ENCODE assay signal across 8 cellular contexts in genomic region chr17:75666959-75667790, GRCh38. TPM values are rescaled to one million over a fixed set of nuclear protein-coding genes. Genes with fewer than 3 reads are reported as not detected.
DNase-seq lines count a peak whose midpoint lies in the region; FAIRE-seq and TF ChIP-seq lines count a peak whose summit lies in the region.

Gene RECQL5, minus strand, starts transcription at chr17:75667154. Its CDS starts 597 bp downstream, at chr17:75666557.
Gene SAP30BP, plus strand, starts transcription at chr17:75667338. Its CDS starts 35 bp downstream, at chr17:75667373.

- H3K27me3 ChIP-seq in SJSA1 (replicated peaks) (no peaks in the 10 kb centered on the region), stomach smooth muscle (ENCODE audit: control insufficient read depth in 1 of 2, insufficient read depth in 2 of 2, low read length in 2 of 2) (no peaks in the 10 kb centered on the region)

- H3K4me1 Mint-ChIP-seq in neural crest cell, result peaks cover 25% of the 10 kb centered on the region

- H3K4me3 Mint-ChIP-seq in neural crest cell, result peak within 1 kb of the TSS; percentile 56

- H3K4me1 ChIP-seq in HEK293 (ENCODE audit: control insufficient read depth, insufficient read depth, low read length) (peaks cover 10% of the 10 kb centered on the region; the same call in 1 of the 2 replicates), SJSA1 (replicated peaks) (peaks cover 15% of the 10 kb centered on the region), stomach smooth muscle (ENCODE audit: control insufficient read depth, insufficient read depth, low read length) (peaks cover 21% of the 10 kb centered on the region)

- FAIRE-seq in G401.6 (lab: Jason Lieb, UNC), result peak; percentile 97

- peaks cover 49 to 65% of the 10 kb centered on the region in 2 experiments for H3K36me3 ChIP-seq in HEK293 (ENCODE audit: control insufficient read depth in 2 of 2, insufficient read depth in 1 of 2, low read length in 2 of 2)
- H3K36me3 ChIP-seq in SJSA1, result peaks cover 59% of the 10 kb centered on the region
- peaks cover 27 to 32% of the 10 kb centered on the region in 2 donors for H3K36me3 ChIP-seq in stomach smooth muscle (ENCODE audit: control insufficient read depth in 2 of 2, insufficient read depth in 2 of 2, low read length in 2 of 2)

- H3K9me3 ChIP-seq in HEK293 (ENCODE audit: control insufficient read depth, insufficient read depth, low read depth, low read length) (no peaks in the 10 kb centered on the region), SJSA1 (replicated peaks) (no peaks in the 10 kb centered on the region), stomach smooth muscle (ENCODE audit: control insufficient read depth in 2 of 2, low read length in 2 of 2) (no peaks in the 10 kb centered on the region)

- H3K4me3 ChIP-seq in HEK293 (ENCODE audit: low read depth, low read length), result peak within 1 kb of the TSS; percentile 95
- peak within 1 kb of the TSS; percentile 68 for H3K4me3 ChIP-seq in SJSA1
- peak within 1 kb of the TSS; percentile 86 to 93 for H3K4me3 ChIP-seq in foreskin fibroblast (ENCODE audit: low read depth in 1 of 2, low read length in 2 of 2)
- H3K4me3 ChIP-seq in stomach smooth muscle (ENCODE audit: low read length in 2 of 2), result peak within 1 kb of the TSS; percentile 98 to 100

- no peaks in the 10 kb centered on the region for H3K9me3 Mint-ChIP-seq in neural crest cell

- H3K27me3 Mint-ChIP-seq in neural crest cell (ENCODE audit: low read depth), result no peaks in the 10 kb centered on the region

- TF ChIP-seq CTCF in HEK293 (tag by site-specific recombination; IDR thresholded peaks at IDR 0.05) (no peak), foreskin fibroblast (IDR thresholded peaks at IDR 0.05; ENCODE audit: low read depth, low read length) (no peak), neural crest cell (conservative IDR thresholded peaks at IDR 0.05) (no peak)

- H3K36me3 Mint-ChIP-seq in neural crest cell (ENCODE audit: low read depth), result peaks cover 7% of the 10 kb centered on the region

- DNase-seq in MV-4-11 (lab: John Stamatoyannopoulos, UW) (peak; percentile 97), SJSA1 (ENCODE audit: low read depth in 1 of 2, low spot score in 2 of 2) (peak; percentile 97 to 100), foreskin fibroblast (peak; percentile 98 to 99), neural crest cell (ENCODE audit: low read depth, low spot score) (peak; percentile 96)
- DNase-seq in activated gamma-delta T cell treated with anti-CD3 and anti-CD28 coated beads, Interleukin-2, amount 50 U/mL, for 16 hours (ENCODE audit: low read depth), result peak; percentile 98

- POLR2A ChIA-PET in HEK293 (lab: Yijun Ruan, JAX), result interaction anchor here (0.5 to 3.3 kb wide), 10 partner anchors 9 to 941 kb away, joined by 3 to 11 read pairs (median 5); partner anchors contain the start of genes GRB2 and SMIM5

- H3K9ac ChIP-seq in stomach smooth muscle (ENCODE audit: low read length in 2 of 2), result peak within 1 kb of the TSS; percentile 91 to 97

- H3K27ac ChIP-seq in HEK293 (ENCODE audit: extremely low read depth, low read depth, low read length), result 0 out of 2 replicates have a peak within 1 kb of the TSS, but pooled peaks have one; percentile 42
- H3K27ac ChIP-seq in SJSA1, result peak within 1 kb of the TSS; percentile 80
- H3K27ac ChIP-seq in stomach smooth muscle (ENCODE audit: low read length), result peak within 1 kb of the TSS; percentile 92

- CTCF ChIA-PET in HEK293 (lab: Yijun Ruan, JAX), result interaction anchor here (0.7 to 4.6 kb wide), 7 partner anchors 15 to 179 kb away, joined by 3 to 48 read pairs (median 4); partner anchors contain the start of gene SMIM5

- no peak within 1 kb of the TSS for H3K27ac Mint-ChIP-seq in neural crest cell (ENCODE audit: unreplicated experiment)

TF ChIP-seq in HEK293, 187 proteins besides CTCF, POLR2A, EP300 and RAD21 (continues in another document):
- TF ChIP-seq ZNF664 (tag by site-specific recombination; IDR thresholded peaks at IDR 0.05) (no peak), WT1 (tag by site-specific recombination; IDR thresholded peaks at IDR 0.05) (no peak), ZNF112 (tag by site-specific recombination; IDR thresholded peaks at IDR 0.05) (no peak), ZNF600 (tag by site-specific recombination; IDR thresholded peaks at IDR 0.05) (peak; percentile 54; the same call in 1 of the 2 replicates), ZBTB17 (tag by site-specific recombination; IDR thresholded peaks at IDR 0.05) (peak; percentile 88), ZNF366 (tag by site-specific recombination; conservative IDR thresholded peaks at IDR 0.05) (no peak), ZNF248 (tag by site-specific recombination; IDR thresholded peaks at IDR 0.05) (no peak), ZNF629 (tag by site-specific recombination; IDR thresholded peaks at IDR 0.05) (peak; percentile 89), KLF17 (tag by site-specific recombination; IDR thresholded peaks at IDR 0.05) (peak; percentile 36; the same call in 1 of the 2 replicates), ZIC2 (tag by site-specific recombination; IDR thresholded peaks at IDR 0.05) (no peak), ZNF768 (tag by site-specific recombination; IDR thresholded peaks at IDR 0.05) (no peak), EGR2 (tag by site-specific recombination; IDR thresholded peaks at IDR 0.05; ENCODE audit: low read depth) (peak; percentile 80), ZXDB (tag by site-specific recombination; IDR thresholded peaks at IDR 0.05) (peak; percentile 83), SP3 (tag by site-specific recombination; IDR thresholded peaks at IDR 0.05) (peak; percentile 81), ZNF394 (tag by site-specific recombination; IDR thresholded peaks at IDR 0.05; ENCODE audit: borderline replicate concordance) (no peak), KLF16 (tag by site-specific recombination; IDR thresholded peaks at IDR 0.05) (no peak), ZNF704 (tag by site-specific recombination; IDR thresholded peaks at IDR 0.05) (no peak), ZNF335 (tag by site-specific recombination; conservative IDR thresholded peaks at IDR 0.05) (peak; percentile 75), ZNF18 (tag by site-specific recombination; IDR thresholded peaks at IDR 0.05) (no peak), SETDB1 (IDR thresholded peaks at IDR 0.05; ENCODE audit: insufficient read length, low read length) (no peak), ZFHX2 (tag by site-specific recombination; conservative IDR thresholded peaks at IDR 0.05) (peak; percentile 86), SCRT2 (tag by site-specific recombination; IDR thresholded peaks at IDR 0.05) (no peak), ZBTB20 (tag by site-specific recombination; IDR thresholded peaks at IDR 0.05) (peak; percentile 85), GLIS2 (tag by site-specific recombination; IDR thresholded peaks at IDR 0.05) (peak; percentile 80), ZFP69B (tag by site-specific recombination; IDR thresholded peaks at IDR 0.05) (no peak), KLF8 (tag by site-specific recombination; IDR thresholded peaks at IDR 0.05) (peak; percentile 86; the same call in 1 of the 2 replicates), ZSCAN4 (tag by site-specific recombination; IDR thresholded peaks at IDR 0.05) (no peak)

RNA-seq across cellular contexts. Expression of gene RECQL5, which starts in this region (rescaled TPM):
- 15.7 and 19.5 TPM in 2 replicates for total RNA-seq in SJSA1 (2014; rRNA removed; shearing (Covaris generic))
- 47.3 and 47.5 TPM in 2 replicates for total RNA-seq in neural crest cell

RNA-seq across cellular contexts. Expression of gene SAP30BP, which starts in this region (rescaled TPM):
- 90.5 and 208 TPM in 2 replicates for total RNA-seq in SJSA1 (2014; rRNA removed; shearing (Covaris generic))
- total RNA-seq in neural crest cell, result 113 and 123 TPM in 2 replicates

Comparison
In these comparisons a context has a peak if more than half of its experiments do, and no peak if none do; other contexts are left out.
1. Peak in every context shown above with its lines: DNase-seq, H3K4me3 ChIP-seq and H3K27ac ChIP-seq.
2. H3K27ac ChIP-seq: peak in every context shown above with its lines; median percentile 92 in stomach smooth muscle; 80 in SJSA1; 42 in HEK293.